In the genomic region with DNA sequence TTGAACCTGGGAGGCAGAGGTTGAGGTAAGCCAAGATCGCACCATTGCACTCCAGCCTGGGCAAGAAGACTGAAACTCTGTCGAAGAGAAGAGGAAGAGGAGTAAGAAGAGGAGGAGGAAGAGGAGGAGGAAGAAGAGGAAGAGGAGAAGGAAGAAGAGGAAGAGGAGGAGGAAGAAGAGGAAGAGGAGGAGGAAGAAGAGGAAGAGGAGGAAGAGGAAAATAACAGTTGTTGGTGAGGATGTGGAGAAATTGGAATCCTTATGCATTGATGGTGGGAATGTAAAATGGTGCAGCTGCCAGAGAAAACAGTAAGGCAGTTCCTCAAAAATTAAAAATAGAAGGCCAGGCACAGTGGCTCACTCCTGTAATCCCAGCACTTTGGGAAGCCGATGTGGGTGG, we compare ENCODE assay signal across 24 cellular contexts. TPM values are rescaled to one million over a fixed set of nuclear protein-coding genes. Genes with fewer than 3 reads are reported as not detected.
"Had no signal": no experiment of that assay in that cellular context is flagged by ENCODE, and none has a peak within 500 bp of the region (broad histone marks: within the 10 kb centered on the region; RNA-seq: fewer than 3 reads in every experiment).

No MANE protein-coding gene starts in this region.

- DNase-seq: effector CD4-positive, alpha-beta T cell; endodermal cell; foreskin fibroblast; gastrocnemius medialis; natural killer cell; stimulated activated CD4-positive, alpha-beta T cell treated with anti-CD3 and anti-CD28 coated beads, Interleukin-12 subunit alpha, Interleukin-12 subunit beta, amount 100 ng/mL, for 4 hours; stimulated activated CD4-positive, alpha-beta T cell treated with anti-CD3 and anti-CD28 coated beads, Interleukin-1b, Interleukin-23, amount 100 ng/mL, for 48 hours; stimulated activated CD4-positive, alpha-beta T cell treated with anti-CD3 and anti-CD28 coated beads, Interleukin-4, amount 100 ng/mL, for 1 hour; stimulated activated CD8-positive, alpha-beta memory T cell treated with anti-CD3 and anti-CD28 coated beads, Interleukin-4, amount 100 ng/mL, for 48 hours; stimulated activated naive CD8-positive, alpha-beta T cell treated with anti-CD3 and anti-CD28 coated beads, Interleukin-15, Interleukin-2, amounts not matched to agents 100 U/mL and 50 U/mL, for 24 hours; substantia nigra; testis; tibial artery had no signal

- H3K4me1 Mint-ChIP-seq: neural crest cell had no signal

- H3K79me2 ChIP-seq: parathyroid adenoma had no signal

- H2AFZ ChIP-seq: parathyroid adenoma had no signal

- H3K9ac ChIP-seq: parathyroid adenoma had no signal

- H3K9me3 ChIP-seq: gastrocnemius medialis, right atrium auricular region, testis, tibial artery had no signal

- H3K9me3 Mint-ChIP-seq: endodermal cell, natural killer cell, neural crest cell, type B pancreatic cell had no signal

- H3K4me3 ChIP-seq: dorsolateral prefrontal cortex, gastrocnemius medialis, lung, right atrium auricular region, smooth muscle cell, testis, tibial artery had no signal

- H3K27ac Mint-ChIP-seq: endodermal cell, memory B cell, natural killer cell, type B pancreatic cell had no signal

- H3K36me3 ChIP-seq: gastrocnemius medialis, right atrium auricular region, tibial artery had no signal

- H3K27me3 ChIP-seq: dorsolateral prefrontal cortex, gastrocnemius medialis, right atrium auricular region, testis, tibial artery had no signal

- H3K4me1 ChIP-seq: gastrocnemius medialis, parathyroid adenoma, testis had no signal

- H3K4me2 ChIP-seq: smooth muscle cell had no signal

- H3K27ac ChIP-seq: dorsolateral prefrontal cortex, epithelial cell of prostate, gastrocnemius medialis, parathyroid adenoma, right atrium auricular region, testis, tibial artery had no signal

- H3K4me3 Mint-ChIP-seq: endodermal cell, memory B cell, natural killer cell, neural crest cell, type B pancreatic cell had no signal

- H3K36me3 Mint-ChIP-seq: natural killer cell, type B pancreatic cell had no signal

RNA-seq across cellular contexts. Expression of a gene that starts 57.4 kb away (rescaled TPM):
- total RNA-seq: glomerular endothelial cell, neural crest cell, progenitor cell of endocrine pancreas, smooth muscle cell had no signal
